ENCODE assay signal across 1 cellular context in the genomic region with DNA sequence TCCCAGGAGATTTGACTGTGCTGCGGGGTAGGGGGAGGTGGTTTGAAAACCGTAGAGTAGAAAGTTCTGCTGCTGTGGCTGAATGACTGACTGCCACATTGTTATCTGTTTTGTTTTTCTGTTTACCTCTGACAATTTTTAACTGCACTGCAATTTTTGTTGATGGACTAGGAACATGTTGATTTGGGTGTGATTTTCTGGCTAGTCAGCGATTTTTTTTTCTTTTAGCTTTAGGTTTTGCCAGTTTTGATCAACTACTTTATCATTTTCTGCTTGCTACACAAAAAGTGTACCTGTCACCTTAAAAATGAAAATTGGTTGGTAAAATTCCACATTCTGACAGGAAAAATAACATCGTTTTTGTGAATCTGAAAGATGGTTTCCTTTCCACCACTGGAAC.
A peak's percentile ranks its signal among the peaks of the same experiment; 100 is the strongest.
TF ChIP-seq lines count a peak whose summit lies in the region.

No MANE protein-coding gene starts in this region.

TF ChIP-seq in HepG2, 621 proteins besides CTCF, POLR2A, EP300 and RAD21:
- TF ChIP-seq ZFY (CRISPR knock-in tag; IDR thresholded peaks at IDR 0.05) (no peak), SKI (IDR thresholded peaks at IDR 0.05; ENCODE audit: partially characterized antibody) (no peak), ZNF552 (CRISPR knock-in tag; IDR thresholded peaks at IDR 0.05; ENCODE audit: borderline replicate concordance) (no peak), CBX2 (IDR thresholded peaks at IDR 0.05; ENCODE audit: low read depth, low read length) (no peak), CBX2 (CRISPR knock-in tag; IDR thresholded peaks at IDR 0.05; ENCODE audit: low read depth) (no peak), ZNF83 (CRISPR knock-in tag; IDR thresholded peaks at IDR 0.05; ENCODE audit: borderline replicate concordance) (no peak), MAFF (IDR thresholded peaks at IDR 0.05; ENCODE audit: low read depth, low read length) (peak; percentile 97), MAFK (conservative IDR thresholded peaks at IDR 0.05 in 1 of 2, IDR thresholded peaks at IDR 0.05 in 1 of 2; ENCODE audit: low read length in 2 of 2) (peak; percentile 95 to 98), TCF7L2 (IDR thresholded peaks at IDR 0.05; ENCODE audit: low read depth, low read length) (no peak)
